ENCODE assay signal across 25 cellular contexts in the genomic region with DNA sequence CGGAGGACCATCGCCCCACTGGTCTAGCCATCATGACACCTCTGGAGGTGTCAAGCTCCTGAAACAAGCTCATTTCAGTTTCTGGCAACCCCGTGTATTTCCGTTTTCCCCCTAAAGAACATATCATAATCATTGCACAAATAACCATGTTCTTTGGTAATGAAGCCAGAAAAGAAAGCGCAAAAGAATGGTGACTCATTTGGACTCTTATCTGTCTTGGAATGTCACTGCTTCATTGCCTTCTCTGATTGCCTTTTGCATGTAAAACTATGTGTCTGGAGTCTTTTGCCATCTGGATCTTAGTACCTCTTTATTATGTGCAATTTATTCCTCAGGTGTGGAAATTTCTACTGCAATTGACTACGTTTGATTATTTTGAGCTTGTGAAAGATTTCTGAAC.
A peak's percentile ranks its signal among the peaks of the same experiment; 100 is the strongest.
DNase-seq lines count a peak whose midpoint lies in the region; ATAC-seq and TF ChIP-seq lines count a peak whose summit lies in the region.
"Had no signal": no experiment of that assay in that cellular context is flagged by ENCODE, and none has a peak within 500 bp of the region (broad histone marks: within the 10 kb centered on the region; RNA-seq: fewer than 3 reads in every experiment).

No MANE protein-coding gene starts in this region.

- no peaks in the 10 kb centered on the region for H3K79me2 ChIP-seq in GM23248 (ENCODE audit: insufficient read depth)

- in situ Hi-C loops in GM23248 (cut with MboI), result no loop called here
- in situ Hi-C loops in astrocyte of the cerebellum (cut with HindIII; ENCODE audit: low sequenced_read_pairs), result no loop called here

- TF ChIP-seq CTCF in astrocyte of the cerebellum (IDR thresholded peaks at IDR 0.05; ENCODE audit: low read depth, low read length, missing control alignments), result no peak
- TF ChIP-seq CTCF in fibroblast of the aortic adventitia (IDR thresholded peaks at IDR 0.05; ENCODE audit: insufficient read depth, low read length), result no peak
- no peak for TF ChIP-seq CTCF in coronary artery (IDR thresholded peaks at IDR 0.05)

- DNase-seq in GM23248 (peak; percentile 9), astrocyte of the cerebellum (ENCODE audit: low read depth) (peak; percentile 12), fibroblast of the aortic adventitia (ENCODE audit: low read depth) (peak; percentile 85), anterior cingulate cortex (lab: John Stamatoyannopoulos, UW) (no peak), coronary artery (ENCODE audit: low spot score) (no peak)
- no peak for DNase-seq in activated naive CD8-positive, alpha-beta T cell treated with anti-CD3 and anti-CD28 coated beads, Interleukin-2, amount 50 U/mL, for 24 hours
- DNase-seq: activated CD4-positive, alpha-beta T cell treated with anti-CD3 and anti-CD28 coated beads, Interleukin-2, amount 50 U/mL, for 4 hours; activated gamma-delta T cell treated with Interleukin-2 at 50 U/mL for 16 hours; amygdala; DMS 273 treated with DMSO at 0.1 percent for 48 hours; GF-D8; immature natural killer cell; KBM-7; lower lobe of right lung; NCI-H1436 treated with DMSO at 0.1 percent for 48 hours; NCI-H2171; NCI-H524 treated with DMSO at 0.1 percent for 48 hours; stimulated activated naive B cell treated with anti-CD40 and anti-IgM and Interleukin-4, amounts not matched to agents 10 μg/mL and 1 μg/mL and 100 μg/mL, for 72 hours; testis had no signal

- H3K36me3 ChIP-seq in GM23248 (ENCODE audit: low read depth), result peaks cover 6% of the 10 kb centered on the region; the same call in 1 of the 2 replicates
- peaks cover 65% of the 10 kb centered on the region for H3K36me3 ChIP-seq in mesodermal cell (ENCODE audit: control insufficient read depth, insufficient read depth, low read length)

- no peaks in the 10 kb centered on the region for H3K27me3 Mint-ChIP-seq in activated naive CD8-positive, alpha-beta T cell treated with anti-CD3 and anti-CD28 coated beads, Interleukin-2, amount 50 U/mL, for 24 hours
- H3K27me3 Mint-ChIP-seq: progenitor cell of endocrine pancreas had no signal

- H3K4me1 Mint-ChIP-seq in activated naive CD8-positive, alpha-beta T cell treated with anti-CD3 and anti-CD28 coated beads, Interleukin-2, amount 50 U/mL, for 24 hours, result no peaks in the 10 kb centered on the region
- H3K4me1 Mint-ChIP-seq: stimulated activated naive B cell treated with anti-CD40 and anti-IgM and Interleukin-4, amounts not matched to agents 10 μg/mL and 1 μg/mL and 100 μg/mL, for 72 hours; WTC11 had no signal

- no peak overlapping the region for H3K9ac ChIP-seq in GM23248

- H3K9me3 Mint-ChIP-seq in activated naive CD8-positive, alpha-beta T cell treated with anti-CD3 and anti-CD28 coated beads, Interleukin-2, amount 50 U/mL, for 24 hours, result no peaks in the 10 kb centered on the region

- peaks cover 2% of the 10 kb centered on the region for H3K36me3 Mint-ChIP-seq in activated naive CD8-positive, alpha-beta T cell treated with anti-CD3 and anti-CD28 coated beads, Interleukin-2, amount 50 U/mL, for 24 hours (ENCODE audit: low read depth)
- H3K36me3 Mint-ChIP-seq: immature natural killer cell had no signal

- no peaks in the 10 kb centered on the region for H3K9me2 ChIP-seq in GM23248 (ENCODE audit: insufficient read depth)

- H3K9me3 ChIP-seq in GM23248 (ENCODE audit: low read depth), result no peaks in the 10 kb centered on the region
- no peaks in the 10 kb centered on the region for H3K9me3 ChIP-seq in mesodermal cell (ENCODE audit: control insufficient read depth, low read length)
- H3K9me3 ChIP-seq: lower lobe of right lung, testis had no signal

- H3K27ac ChIP-seq in GM23248 (no peak overlapping the region), mesodermal cell (ENCODE audit: low read depth, low read length, severe bottlenecking) (peak overlapping the region; percentile 65), coronary artery (peak overlapping the region in 1 of 2 donors; percentile 50)
- H3K27ac ChIP-seq: lower lobe of right lung, RWPE1, testis had no signal

- no peak overlapping the region for H3K4me3 Mint-ChIP-seq in activated naive CD8-positive, alpha-beta T cell treated with anti-CD3 and anti-CD28 coated beads, Interleukin-2, amount 50 U/mL, for 24 hours
- H3K4me3 Mint-ChIP-seq: immature natural killer cell; stimulated activated naive B cell treated with anti-CD40 and anti-IgM and Interleukin-4, amounts not matched to agents 10 μg/mL and 1 μg/mL and 100 μg/mL, for 72 hours; WTC11 had no signal

- H3K4me2 ChIP-seq in GM23248 (ENCODE audit: unreplicated experiment), result no peak overlapping the region

- H3K4me1 ChIP-seq in GM23248 (ENCODE audit: insufficient read depth), result peaks cover 3% of the 10 kb centered on the region; the same call in 1 of the 2 replicates
- no peaks in the 10 kb centered on the region for H3K4me1 ChIP-seq in mesodermal cell (ENCODE audit: control insufficient read depth, insufficient read depth, low read length, poor library complexity, severe bottlenecking)

- H2AFZ ChIP-seq in GM23248, result no peak overlapping the region

- 94 to 97% methylated on average over 6 of the region's 6 CpGs for WGBS in GM23248 (ENCODE audit: low coverage in 1 of 2, low lambda C conversion rate in 2 of 2, missing lambda C conversion rate in 2 of 2), 2 experiments
- 92 to 98% methylated on average over 5 of the region's 6 CpGs for WGBS in mesodermal cell (ENCODE audit: insufficient coverage in 2 of 2), 2 experiments

- H4K20me1 ChIP-seq in GM23248 (ENCODE audit: insufficient read depth), result no peaks in the 10 kb centered on the region

- H3K27ac Mint-ChIP-seq in activated naive CD8-positive, alpha-beta T cell treated with anti-CD3 and anti-CD28 coated beads, Interleukin-2, amount 50 U/mL, for 24 hours, result no peak overlapping the region
- H3K27ac Mint-ChIP-seq: immature natural killer cell; progenitor cell of endocrine pancreas; stimulated activated naive B cell treated with anti-CD40 and anti-IgM and Interleukin-4, amounts not matched to agents 10 μg/mL and 1 μg/mL and 100 μg/mL, for 72 hours; WTC11 had no signal

- H3F3A ChIP-seq in GM23248 (ENCODE audit: insufficient read depth), result peaks cover 10% of the 10 kb centered on the region; the same call in 1 of the 2 replicates

- H3K27me3 ChIP-seq in GM23248 (replicated peaks; ENCODE audit: insufficient read depth), result no peaks in the 10 kb centered on the region
- H3K27me3 ChIP-seq: testis had no signal

- H3K4me3 ChIP-seq in GM23248 (no peak overlapping the region), astrocyte of the cerebellum (ENCODE audit: low read depth, low read length) (no peak overlapping the region), fibroblast of the aortic adventitia (ENCODE audit: low read depth, low read length) (no peak overlapping the region), mesodermal cell (ENCODE audit: extremely low read depth, insufficient read depth, low read length, poor library complexity, severe bottlenecking) (no peak overlapping the region), coronary artery (no peak overlapping the region)
- H3K4me3 ChIP-seq: lower lobe of right lung, testis had no signal

- ATAC-seq in HG03025 (IDR thresholded peaks at IDR 0.05; ENCODE audit: low FRiP score, unreplicated experiment), result no peak
- no peak for ATAC-seq in activated naive CD8-positive, alpha-beta T cell treated with anti-CD3 and anti-CD28 coated beads, Interleukin-2, amount 50 U/mL, for 24 hours
- ATAC-seq: HCT116; lower lobe of right lung; stimulated activated naive B cell treated with anti-CD40 and anti-IgM and Interleukin-4, amounts not matched to agents 10 μg/mL and 1 μg/mL and 100 μg/mL, for 72 hours; WTC11 had no signal

Comparison
In these comparisons a context has a peak if more than half of its experiments do, and no peak if none do; other contexts are left out.
1. DNase-seq: peak in GM23248 (single experiment), astrocyte of the cerebellum (single experiment) and fibroblast of the aortic adventitia (single experiment); none in anterior cingulate cortex (0 of 58), activated naive CD8-positive, alpha-beta T cell treated with anti-CD3 and anti-CD28 coated beads, Interleukin-2, amount 50 U/mL, for 24 hours (single experiment) and coronary artery (single experiment).